In the genomic region with DNA sequence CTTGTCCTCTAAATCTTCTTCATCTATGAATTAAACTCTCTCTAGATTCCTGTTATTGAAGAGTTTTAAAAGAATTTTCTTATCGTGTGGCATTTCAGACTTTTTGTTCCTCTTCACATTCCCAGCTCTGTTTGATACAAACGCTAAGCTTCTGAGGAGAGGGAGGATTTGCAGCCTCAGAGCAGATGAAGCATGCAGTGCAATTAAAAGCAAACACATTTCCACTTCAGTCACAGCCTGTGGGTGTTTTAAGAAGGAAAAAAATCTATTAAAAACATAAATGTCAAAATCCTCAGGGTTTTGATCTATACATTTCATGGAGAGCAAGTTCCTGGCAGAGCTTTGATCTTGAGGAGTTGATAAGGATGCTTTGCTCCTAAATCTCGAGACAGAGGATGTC, we compare ENCODE assay signal across 27 cellular contexts.
"Had no signal": no experiment of that assay in that cellular context is flagged by ENCODE, and none has a peak within 500 bp of the region (broad histone marks: within the 10 kb centered on the region; RNA-seq: fewer than 3 reads in every experiment).

No MANE protein-coding gene starts in this region.

- H3K36me3 ChIP-seq: brain microvascular endothelial cell, cardiac muscle cell had no signal

- ATAC-seq: activated T-helper 17 cell treated with anti-CD3 and anti-CD28 coated beads, Interleukin-2, amount 50 U/mL, for 72 hours; Panc1; Right ventricle myocardium inferior had no signal

- H3K36me3 Mint-ChIP-seq: activated naive CD8-positive, alpha-beta T cell had no signal

- H3K27me3 ChIP-seq: brain microvascular endothelial cell, cardiac muscle cell had no signal

- H3K27ac ChIP-seq: brain microvascular endothelial cell, cardiac muscle cell, VCaP had no signal

- H3K4me2 ChIP-seq: SK-N-SH had no signal

- H3K4me3 ChIP-seq: cardiac muscle cell had no signal

- H3K9ac ChIP-seq: SK-N-SH had no signal

- H3K4me1 Mint-ChIP-seq: activated CD4-positive, alpha-beta memory T cell treated with anti-CD3 and anti-CD28 coated beads, Interleukin-2, amount 10 ng/mL, durations not matched to agents 7 days and 5 days; activated T-helper 17 cell treated with anti-CD3 and anti-CD28 coated beads, Interleukin-2, amount 50 U/mL, for 72 hours had no signal

- H3K4me3 Mint-ChIP-seq: activated CD4-positive, alpha-beta memory T cell treated with anti-CD3 and anti-CD28 coated beads, Interleukin-2, amount 10 ng/mL, durations not matched to agents 7 days and 5 days; activated naive CD4-positive, alpha-beta T cell treated with anti-CD3 and anti-CD28 coated beads for 36 hours; activated naive CD8-positive, alpha-beta T cell; activated T-helper 17 cell treated with anti-CD3 and anti-CD28 coated beads, Interleukin-2, amount 50 U/mL, for 72 hours had no signal

- H3K27ac Mint-ChIP-seq: activated CD4-positive, alpha-beta memory T cell treated with anti-CD3 and anti-CD28 coated beads, Interleukin-2, amount 10 ng/mL, durations not matched to agents 7 days and 5 days; activated naive CD4-positive, alpha-beta T cell treated with anti-CD3 and anti-CD28 coated beads for 36 hours; activated naive CD8-positive, alpha-beta T cell; activated T-helper 17 cell treated with anti-CD3 and anti-CD28 coated beads, Interleukin-2, amount 50 U/mL, for 72 hours had no signal

- H3K27me3 Mint-ChIP-seq: activated CD4-positive, alpha-beta memory T cell treated with anti-CD3 and anti-CD28 coated beads, Interleukin-2, amount 10 ng/mL, durations not matched to agents 7 days and 5 days; activated naive CD8-positive, alpha-beta T cell; activated T-helper 17 cell treated with anti-CD3 and anti-CD28 coated beads, Interleukin-2, amount 50 U/mL, for 72 hours had no signal

- DNase-seq: activated CD4-positive, alpha-beta memory T cell treated with anti-CD3 and anti-CD28 coated beads, Interleukin-2, amount 10 ng/mL, durations not matched to agents 7 days and 5 days; activated CD4-positive, alpha-beta T cell treated with anti-CD3 and anti-CD28 coated beads, Interleukin-2, amount 50 U/mL, for 1 hour; activated CD4-positive, CD25-positive, alpha-beta regulatory T cell; activated gamma-delta T cell; activated naive CD4-positive, alpha-beta T cell treated with anti-CD3 and anti-CD28 coated beads for 36 hours; activated T-cell treated with anti-CD3 and anti-CD28 coated beads for 4 hours; activated T-cell treated with anti-CD3 and anti-CD28 coated beads, Interleukin-2, amount 50 U/mL, for 48 hours; cerebellar nuclear complex; Kasumi-1; NCI-H1105 treated with DMSO at 0.1 percent for 48 hours; NCI-H1436 treated with DMSO at 0.1 percent for 48 hours; NCI-H187; NCI-H2081; NCI-H510A treated with DMSO at 0.1 percent for 48 hours; NCI-H69; NK-92 treated with Interleukin-12 subunit alpha and Interleukin-12 subunit beta, amount 100 ng/mL, for 24 hours; OCI-M1; RPMI8226; SK-N-SH; T-helper 1 cell had no signal

- H3K9me3 ChIP-seq: SK-N-SH had no signal
